ENCODE assay signal across 20 cellular contexts in the genomic region with DNA sequence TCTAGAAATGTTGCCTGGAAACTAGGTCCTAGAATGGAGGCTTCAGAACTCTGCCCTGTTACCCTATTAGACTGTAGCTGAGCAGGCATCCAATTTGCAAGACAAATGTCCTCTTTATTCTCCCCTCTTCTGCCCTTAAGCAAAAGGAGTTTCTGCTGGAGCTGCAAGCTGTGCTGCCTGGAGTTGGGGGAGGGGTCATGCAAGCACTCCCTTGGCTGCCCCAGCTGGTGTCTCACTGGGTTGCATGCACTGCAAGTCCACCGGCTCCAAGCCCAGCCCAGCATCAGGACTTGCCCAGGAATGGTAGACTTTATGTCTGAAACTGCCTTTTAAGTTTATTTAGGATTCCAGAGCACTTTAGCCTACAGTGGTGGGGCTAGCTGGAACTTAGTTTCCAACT. TPM values are rescaled to one million over a fixed set of nuclear protein-coding genes. Genes with fewer than 3 reads are reported as not detected.
DNase-seq lines count a peak whose midpoint lies in the region; ATAC-seq, FAIRE-seq and TF ChIP-seq lines count a peak whose summit lies in the region.
"Had no signal": no experiment of that assay in that cellular context is flagged by ENCODE, and none has a peak within 500 bp of the region (broad histone marks: within the 10 kb centered on the region; RNA-seq: fewer than 3 reads in every experiment).

No MANE protein-coding gene starts in this region.

- intact Hi-C loops in A673 (cut with micrococcal nuclease; ENCODE audit: unreplicated experiment), result no loop called here

- no peak overlapping the region for H4K5ac ChIP-seq in H1 (ENCODE audit: insufficient read length, low read depth, low read length)

- H2BK120ac ChIP-seq in H1 (replicated peaks; ENCODE audit: low read depth, low read length), result no peak overlapping the region

- CTCF ChIA-PET in A673 (lab: Charles Lee) (no interaction called here), H1 (lab: Charles Lee; ENCODE audit: partially characterized antibody) (interaction anchor here (1.0 to 1.7 kb wide), 3 partner anchors 11 to 28 kb away, joined by 4 to 5 read pairs (median 5); partner anchors contain the start of gene RBP2)

- no peaks in the 10 kb centered on the region for H3K79me2 ChIP-seq in H1 (ENCODE audit: control insufficient read depth in 1 of 2, insufficient read depth in 2 of 2, low read length in 2 of 2)

- H3K14ac ChIP-seq in H1 (ENCODE audit: insufficient read length), result no peak overlapping the region

- TF ChIP-seq CTCF in A673 (conservative IDR thresholded peaks at IDR 0.05; ENCODE audit: low read depth, low read length), result no peak
- TF ChIP-seq CTCF in H1 (IDR thresholded peaks at IDR 0.05; ENCODE audit: control extremely low read depth in 1 of 3, insufficient read depth in 1 of 3, low read depth in 1 of 3, low read length in 3 of 3), result peak in 2 of 3 experiments; percentile 5 to 18; a peak in 2 of 4 replicates
- TF ChIP-seq CTCF in GM20000 (IDR thresholded peaks at IDR 0.05; ENCODE audit: extremely low read depth, missing control alignments), result no peak

- H4K8ac ChIP-seq in H1 (ENCODE audit: extremely low read depth, insufficient read depth, low read length), result no peak overlapping the region

- no peak overlapping the region for H3K27ac ChIP-seq in A673 (ENCODE audit: low read depth, low read length, poor library complexity, severe bottlenecking)
- 0 out of 2 replicates have a peak overlapping the region, but pooled peaks have one; percentile 18 for H3K27ac ChIP-seq in H1 (ENCODE audit: low read depth, low read length)
- H3K27ac ChIP-seq: psoas muscle, RWPE1, thoracic aorta had no signal

- H3K36me3 ChIP-seq in A673 (ENCODE audit: insufficient read depth, low read length, poor library complexity, severe bottlenecking) (no peaks in the 10 kb centered on the region), H1 (ENCODE audit: control insufficient read depth in 2 of 4, insufficient read depth in 4 of 4, low read length in 3 of 4) (no peaks in the 10 kb centered on the region)
- H3K36me3 ChIP-seq: thoracic aorta had no signal

- no peak overlapping the region for H2AK5ac ChIP-seq in H1 (ENCODE audit: low read depth, low read length)

- H4K20me1 ChIP-seq in H1 (replicated peaks in 1 of 2; ENCODE audit: control insufficient read depth in 1 of 2, insufficient read depth in 2 of 2, low read length in 2 of 2), result no peaks in the 10 kb centered on the region

- peak in 1 of 2 experiments; percentile 32; a peak in 1 of 3 replicates for TF ChIP-seq EP300 in H1 (IDR thresholded peaks at IDR 0.05; ENCODE audit: borderline replicate concordance in 1 of 2, low read depth in 2 of 2, low read length in 2 of 2)

- H3K4ac ChIP-seq in H1 (replicated peaks; ENCODE audit: insufficient read length, low read depth, low read length), result no peak overlapping the region

- no peak overlapping the region for H4K91ac ChIP-seq in H1 (replicated peaks; ENCODE audit: insufficient read length, low read length)

- H3K4me3 ChIP-seq in A673 (ENCODE audit: low read depth, low read length, poor library complexity, severe bottlenecking) (no peak overlapping the region), H1 (ENCODE audit: extremely low read depth in 1 of 4, insufficient read depth in 2 of 4, low read depth in 3 of 4, low read length in 4 of 4) (no peak overlapping the region)
- H3K4me3 ChIP-seq: psoas muscle, smooth muscle cell, thoracic aorta had no signal

- POLR2A ChIA-PET in A673 (lab: Charles Lee; ENCODE audit: low non-redundant PET), result no interaction called here
- POLR2A ChIA-PET in H1 (lab: Charles Lee; ENCODE audit: partially characterized antibody), result interaction anchor here (1.1 to 2.3 kb wide), 3 partner anchors 9 to 16 kb away, joined by 3 to 10 read pairs (median 4); no protein-coding TSS in a partner anchor

- 83% methylated on average over 1 of the region's 1 CpG; no CpG with 5 or more reads in 1 of the 2 experiments for WGBS in H1 (ENCODE audit: extremely low coverage in 1 of 2, insufficient coverage in 1 of 2, insufficient read length in 1 of 2, insufficient replicate concordance in 2 of 2, low coverage in 1 of 2, low lambda C conversion rate in 2 of 2, missing lambda C conversion rate in 1 of 2), 2 experiments

- no peaks in the 10 kb centered on the region for H3K9me3 ChIP-seq in A673 (ENCODE audit: low read depth, low read length, poor library complexity, severe bottlenecking)
- H3K9me3 ChIP-seq in H1 (ENCODE audit: insufficient read depth in 2 of 2, low read depth in 1 of 2, low read length in 1 of 2), result peaks cover 0 to 13% of the 10 kb centered on the region in 2 experiments; a peak in 3 of 4 replicates
- H3K9me3 ChIP-seq: psoas muscle had no signal

- H3K18ac ChIP-seq in H1 (ENCODE audit: extremely low read depth, low read length), result 0 out of 2 replicates have a peak overlapping the region, but pooled peaks have one; percentile 4

- no peak overlapping the region for H3K23ac ChIP-seq in H1 (ENCODE audit: insufficient read length)

- H3K79me1 ChIP-seq in H1 (ENCODE audit: low read depth, low read length), result no peaks in the 10 kb centered on the region

- no peak overlapping the region for H3K9ac ChIP-seq in H1 (replicated peaks in 1 of 4; ENCODE audit: extremely low read depth in 1 of 4, low read depth in 3 of 4, low read length in 3 of 4)

- H3K23me2 ChIP-seq in H1 (ENCODE audit: low read depth, low read length), result no peaks in the 10 kb centered on the region

- peaks cover 9% of the 10 kb centered on the region for H3K27me3 ChIP-seq in A673 (replicated peaks; ENCODE audit: insufficient read depth, low read depth, low read length, poor library complexity)
- no peaks in the 10 kb centered on the region for H3K27me3 ChIP-seq in H1 (replicated peaks in 1 of 4; ENCODE audit: control insufficient read depth in 3 of 4, extremely low read depth in 1 of 4, insufficient read depth in 3 of 4, low read length in 3 of 4)

- no peak overlapping the region for H3K56ac ChIP-seq in H1 (replicated peaks; ENCODE audit: insufficient read length, low read depth, low read length)

- H2AFZ ChIP-seq in H1 (ENCODE audit: low read length), result no peak overlapping the region

- peak; percentile 15 for DNase-seq in A673 (ENCODE audit: low spot score)
- DNase-seq in ELF-1 (ENCODE audit: low read depth, low spot score), result peak; percentile 92
- peak; percentile 74 for DNase-seq in NCI-H2196 (lab: John Stamatoyannopoulos, UW; ENCODE audit: unreplicated experiment)
- peak; percentile 48 to 50 for DNase-seq in H1 (ENCODE audit: low read depth in 1 of 2, low spot score in 2 of 2)
- DNase-seq in T-helper 9 cell, result no peak
- no peak for DNase-seq in GM20000 (ENCODE audit: low spot score)
- DNase-seq: activated B cell treated with CpG ODN at 0.5 μM for 24 hours; amygdala; MV-4-11; naive thymus-derived CD8-positive, alpha-beta T cell; psoas muscle had no signal

- ATAC-seq in HG03196 (IDR thresholded peaks at IDR 0.05; ENCODE audit: unreplicated experiment) (no peak), GM19463 (IDR thresholded peaks at IDR 0.05; ENCODE audit: unreplicated experiment) (no peak)
- ATAC-seq: activated T-helper 17 cell treated with anti-CD3 and anti-CD28 coated beads, Interleukin-2, amount 50 U/mL, for 72 hours; naive thymus-derived CD8-positive, alpha-beta T cell; psoas muscle had no signal

- peak overlapping the region; percentile 36; the same call in 1 of the 2 replicates for H2BK20ac ChIP-seq in H1 (ENCODE audit: low read length)

- no peak overlapping the region for H2BK15ac ChIP-seq in H1 (ENCODE audit: low read length)

- no peak for TF ChIP-seq POLR2A in H1 (IDR thresholded peaks at IDR 0.05; ENCODE audit: control extremely low read depth in 1 of 2, low read depth in 2 of 2, low read length in 2 of 2)

- FAIRE-seq in H1 (lab: Jason Lieb, UNC), result no peak

- 0 out of 2 replicates have a peak overlapping the region, but pooled peaks have one; percentile 22 for H2BK12ac ChIP-seq in H1 (ENCODE audit: low read depth, low read length)

- H3K4me1 ChIP-seq in A673 (ENCODE audit: insufficient read depth, low read length, poor library complexity, severe bottlenecking) (no peaks in the 10 kb centered on the region), H1 (replicated peaks in 1 of 4; ENCODE audit: control insufficient read depth in 3 of 4, insufficient read depth in 4 of 4, low read length in 3 of 4) (peaks cover 0 to 13% (median 8%) of the 10 kb centered on the region in 4 experiments; a peak in 5 of 7 replicates)
- H3K4me1 ChIP-seq: psoas muscle had no signal

- no TSS peak for BruUV-seq in A673 (replicated peaks; lab: Mats Ljungman, UMichigan)

- no peak for TF ChIP-seq RAD21 in H1 (IDR thresholded peaks at IDR 0.05 in 1 of 2, conservative IDR thresholded peaks at IDR 0.05 in 1 of 2; ENCODE audit: low read depth in 2 of 2, low read length in 2 of 2)

- H2BK5ac ChIP-seq in H1 (ENCODE audit: low read depth, low read length), result no peak overlapping the region

- H3K4me2 ChIP-seq in H1 (ENCODE audit: insufficient read depth in 1 of 2, low read depth in 2 of 2, low read length in 2 of 2), result peak overlapping the region; percentile 20 to 49; a peak in 3 of 4 replicates
- H3K4me2 ChIP-seq: smooth muscle cell had no signal

TF ChIP-seq in H1, 55 proteins besides CTCF, POLR2A, EP300 and RAD21 (continues in another document):
- TF ChIP-seq HDAC2 (IDR thresholded peaks at IDR 0.05; ENCODE audit: borderline replicate concordance in 1 of 2, low read depth in 2 of 2, low read length in 2 of 2) (0 out of 4 replicates have a peak, but pooled peaks of 1 of the 2 experiments have one; percentile 10), SIN3A (conservative IDR thresholded peaks at IDR 0.05 in 1 of 2, IDR thresholded peaks at IDR 0.05 in 1 of 2; ENCODE audit: low read depth in 1 of 2, low read length in 2 of 2) (no peak)

RNA-seq across cellular contexts. Expression of gene RBP2, which starts 15.7 kb away (rescaled TPM):
- not detected in 2 replicates for total RNA-seq in A673 (2021)
- not detected in 2 replicates for total RNA-seq in H1 (2021; fragmentation: NEBNext Ultra II Directional; extraction: Animal tissue kit (Norgen Biotek cat#: 25700))
- polyA plus RNA-seq in H1 (2011; rRNA removed), result not detected in 2 replicates
- not detected for polyA plus RNA-seq in H1 (2011; cell fraction: cytosol; rRNA removed)
- not detected for polyA plus RNA-seq in H1 (2011; cell fraction: nucleus; rRNA removed)
- polyA plus RNA-seq in H1 (2012, experiment 1 of 2), result 0.27 TPM in 1 of 4 replicates, not detected in the others
- not detected for polyA plus RNA-seq in H1 (2012, experiment 2 of 2)
- polyA plus RNA-seq in H1 (2013, experiment 1 of 2), result not detected
- polyA plus RNA-seq in H1 (2013, experiment 2 of 2), result not detected
- not detected in 2 replicates for polyA minus RNA-seq in H1 (2011; rRNA and poly(A)+ RNA removed)
- polyA minus RNA-seq in H1 (2011; cell fraction: cytosol; rRNA and poly(A)+ RNA removed), result not detected
- polyA minus RNA-seq in H1 (2011; cell fraction: nucleus; rRNA and poly(A)+ RNA removed), result not detected
- total RNA-seq: activated B cell treated with CpG ODN at 0.5 μM for 24 hours; activated T-helper 17 cell treated with anti-CD3 and anti-CD28 coated beads, Interleukin-2, amount 50 U/mL, for 72 hours; cerebellum; fibroblast of villous mesenchyme; mammary epithelial cell; naive thymus-derived CD8-positive, alpha-beta T cell; psoas muscle; smooth muscle cell; thoracic aorta had no signal
- polyA plus RNA-seq: mammary epithelial cell; naive thymus-derived CD8-positive, alpha-beta T cell; smooth muscle cell had no signal

RNA-seq across cellular contexts. Expression of gene RBP1, which starts 47.6 kb away (rescaled TPM):
- 45.4 and 49.9 TPM in 2 replicates for total RNA-seq in A673 (2021)
- 47.8 and 56.6 TPM in 2 replicates for total RNA-seq in H1 (2021; fragmentation: NEBNext Ultra II Directional; extraction: Animal tissue kit (Norgen Biotek cat#: 25700))
- 54.5 and 79.4 TPM in 2 replicates for polyA plus RNA-seq in H1 (2011; rRNA removed)
- polyA plus RNA-seq in H1 (2011; cell fraction: cytosol; rRNA removed), result 84.5 TPM
- polyA plus RNA-seq in H1 (2011; cell fraction: nucleus; rRNA removed), result 34.5 TPM
- 57.6 to 87.8 TPM (median 79.2 TPM) in 4 replicates for polyA plus RNA-seq in H1 (2012, experiment 1 of 2)
- 41.5 TPM for polyA plus RNA-seq in H1 (2012, experiment 2 of 2)
- 44.4 TPM for polyA plus RNA-seq in H1 (2013, experiment 1 of 2)
- polyA plus RNA-seq in H1 (2013, experiment 2 of 2), result 47.2 TPM
- 24.6 and 35.3 TPM in 2 replicates for polyA minus RNA-seq in H1 (2011; rRNA and poly(A)+ RNA removed)
- polyA minus RNA-seq in H1 (2011; cell fraction: cytosol; rRNA and poly(A)+ RNA removed), result 8.4 TPM
- 14.8 TPM for polyA minus RNA-seq in H1 (2011; cell fraction: nucleus; rRNA and poly(A)+ RNA removed)
- total RNA-seq: activated B cell treated with CpG ODN at 0.5 μM for 24 hours; activated T-helper 17 cell treated with anti-CD3 and anti-CD28 coated beads, Interleukin-2, amount 50 U/mL, for 72 hours; naive thymus-derived CD8-positive, alpha-beta T cell had no signal
- polyA plus RNA-seq: naive thymus-derived CD8-positive, alpha-beta T cell had no signal

Comparison
In these comparisons a context has a peak if more than half of its experiments do, and no peak if none do; other contexts are left out.
1. DNase-seq: peak in A673 (single experiment), ELF-1 (single experiment), NCI-H2196 (single experiment) and H1 (2 of 2); none in T-helper 9 cell (single experiment) and GM20000 (single experiment).
2. CTCF ChIP-seq: peak in H1 (2 of 3); none in A673 (single experiment) and GM20000 (single experiment).